Comparison of ENCODE assay signal across 16 cellular contexts in the genomic region with DNA sequence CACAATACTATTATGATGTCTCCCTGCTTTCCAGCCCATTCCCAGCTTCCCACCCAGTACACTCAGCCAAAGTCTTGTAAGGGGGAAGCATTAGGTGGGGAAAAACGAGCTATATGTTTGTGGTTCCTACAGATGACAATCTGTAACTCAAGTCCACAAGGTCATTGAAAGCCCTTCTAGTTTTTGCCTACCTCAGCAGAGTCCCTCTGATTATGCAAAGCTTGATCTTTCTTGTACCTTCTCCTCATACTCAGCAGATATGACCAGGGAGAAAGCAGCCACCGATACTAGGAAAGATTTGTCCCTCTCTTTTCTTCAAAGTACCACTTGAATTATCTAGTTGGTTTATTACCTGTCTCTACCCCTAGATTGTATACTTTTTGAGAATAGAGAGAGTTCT. TPM values are rescaled to one million over a fixed set of nuclear protein-coding genes. Genes with fewer than 3 reads are reported as not detected.
DNase-seq lines count a peak whose midpoint lies in the region; ATAC-seq and TF ChIP-seq lines count a peak whose summit lies in the region.
"Had no signal": no experiment of that assay in that cellular context is flagged by ENCODE, and none has a peak within 500 bp of the region (broad histone marks: within the 10 kb centered on the region; RNA-seq: fewer than 3 reads in every experiment).

No MANE protein-coding gene starts in this region.

- H3K9ac ChIP-seq in parathyroid adenoma, result no peak overlapping the region
- H3K9ac ChIP-seq: BLaER1 treated with 17β-estradiol and CSF1 and Interleukin-3, amounts not matched to agents 10 nM and 100 nM had no signal

- H3K4me1 ChIP-seq in adrenal gland (replicated peaks in 1 of 2) (peaks cover 11 to 14% of the 10 kb centered on the region in 2 donors), parathyroid adenoma (peaks cover 8% of the 10 kb centered on the region)
- H3K4me1 ChIP-seq: BE2C had no signal

- DNase-seq in adrenal gland, result no peak
- no peak for DNase-seq in left lobe of liver (ENCODE audit: low spot score)
- DNase-seq in NK-92 (lab: John Stamatoyannopoulos, UW; ENCODE audit: unreplicated experiment), result no peak
- no peak for DNase-seq in COR-L47 (lab: John Stamatoyannopoulos, UW)
- no peak for DNase-seq in nucleus accumbens (lab: John Stamatoyannopoulos, UW)
- DNase-seq: AML-193; BE2C; Calu3; CD4-positive, alpha-beta T cell; CD8-positive, alpha-beta memory T cell; DND-41; GOT3; HFFc6 had no signal

- H3K4me3 ChIP-seq in adrenal gland (no peak overlapping the region), parathyroid adenoma (ENCODE audit: low read depth, low read length) (peak overlapping the region; percentile 6)
- H3K4me3 ChIP-seq: BLaER1 treated with 17β-estradiol and CSF1 and Interleukin-3, amounts not matched to agents 10 nM and 100 nM; HAP-1 had no signal

- intact Hi-C loops in adrenal gland (cut with DNase I), result no loop called here

- peaks cover 2% of the 10 kb centered on the region for H3K79me2 ChIP-seq in parathyroid adenoma

- H2AFZ ChIP-seq in parathyroid adenoma, result no peak overlapping the region

- no peak for TF ChIP-seq POLR2A in adrenal gland (IDR thresholded peaks at IDR 0.05)

- peak overlapping the region in 3 of 5 donors; percentile 4 to 36 (median 13) for H3K27ac ChIP-seq in adrenal gland
- H3K27ac ChIP-seq in parathyroid adenoma, result peak overlapping the region; percentile 70
- H3K27ac ChIP-seq: BLaER1 treated with 17β-estradiol and CSF1 and Interleukin-3, amounts not matched to agents 10 nM and 100 nM had no signal

- H3K4me2 ChIP-seq in parathyroid adenoma (ENCODE audit: low read length), result peak overlapping the region; percentile 43
- H3K4me2 ChIP-seq: BLaER1 treated with 17β-estradiol and CSF1 and Interleukin-3, amounts not matched to agents 10 nM and 100 nM had no signal

- TF ChIP-seq CTCF in adrenal gland (IDR thresholded peaks at IDR 0.05), result no peak
- no peak for TF ChIP-seq CTCF in parathyroid adenoma (IDR thresholded peaks at IDR 0.05)

- H3K9me3 ChIP-seq in adrenal gland (replicated peaks in 1 of 3) (no peaks in the 10 kb centered on the region), parathyroid adenoma (ENCODE audit: control insufficient read depth, low read length) (no peaks in the 10 kb centered on the region)
- H3K9me3 ChIP-seq: BE2C; BLaER1 treated with 17β-estradiol and CSF1 and Interleukin-3, amounts not matched to agents 10 nM and 100 nM; HAP-1 had no signal

- WGBS in adrenal gland, 4 donors, result 89 to 97% (median 93%) methylated on average over 2 of the region's 2 CpGs

- H3K36me3 ChIP-seq in adrenal gland (replicated peaks in 1 of 2), result peaks cover 0 to 49% of the 10 kb centered on the region in 2 donors
- no peaks in the 10 kb centered on the region for H3K36me3 ChIP-seq in parathyroid adenoma (ENCODE audit: control insufficient read depth, insufficient read depth, low read length)

- ATAC-seq in left lobe of liver, result peak; percentile 74

- H3K27me3 ChIP-seq in adrenal gland (no peaks in the 10 kb centered on the region), parathyroid adenoma (ENCODE audit: control insufficient read depth, insufficient read depth, low read length) (no peaks in the 10 kb centered on the region)
- H3K27me3 ChIP-seq: BE2C; BLaER1 treated with 17β-estradiol and CSF1 and Interleukin-3, amounts not matched to agents 10 nM and 100 nM had no signal

RNA-seq across cellular contexts. Expression of gene CMAS, which starts 10.6 kb away (rescaled TPM):
- total RNA-seq in adrenal gland, result 100 to 1,000 TPM in 2 of 8 donors, 10 to 100 TPM in 6; 45.6 to 116 (median 79.9) TPM
- polyA plus RNA-seq in adrenal gland, result 100 to 1,000 TPM in 1 of 3 donors, 10 to 100 TPM in 2; 33.8 to 162 (median 49.0) TPM
- total RNA-seq in left lobe of liver, result 41.1 TPM
